In the genomic region with DNA sequence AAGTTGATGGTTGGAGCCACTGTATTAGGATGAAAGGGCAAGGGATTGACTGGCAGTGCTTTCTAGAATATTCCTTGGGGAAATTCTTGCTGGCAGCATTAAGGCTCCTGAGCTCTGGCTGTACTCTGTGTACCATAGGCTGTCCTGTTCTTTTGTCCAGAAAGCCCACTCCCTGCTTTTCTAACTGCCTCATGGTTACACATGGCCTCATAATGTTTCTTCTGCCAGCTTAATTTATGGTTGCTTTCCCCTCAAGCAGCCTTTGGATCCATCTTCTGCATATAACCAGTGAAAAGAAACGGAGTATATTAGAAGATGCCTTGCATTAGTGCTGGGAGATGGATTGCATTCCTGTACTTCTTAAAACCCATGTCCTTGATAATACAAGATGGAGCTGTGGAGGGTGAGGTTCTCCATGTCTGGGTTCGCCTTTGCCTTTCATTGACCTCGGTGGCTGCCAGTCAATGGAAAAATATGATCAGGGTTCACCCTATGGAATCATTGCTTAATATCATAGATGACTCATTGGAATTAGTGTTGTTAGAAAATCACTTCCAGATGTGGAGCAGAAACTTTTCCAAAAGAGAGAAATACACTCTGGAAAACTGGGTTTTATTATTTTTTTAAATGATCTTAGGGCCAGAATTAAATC, we compare ENCODE assay signal across 1 cellular context.
TF ChIP-seq lines count a peak whose summit lies in the region.

No MANE protein-coding gene starts in this region.

TF ChIP-seq in SK-N-SH, 30 proteins besides CTCF, POLR2A, EP300 and RAD21 (continued from another document):
- TF ChIP-seq, protein P1, sequence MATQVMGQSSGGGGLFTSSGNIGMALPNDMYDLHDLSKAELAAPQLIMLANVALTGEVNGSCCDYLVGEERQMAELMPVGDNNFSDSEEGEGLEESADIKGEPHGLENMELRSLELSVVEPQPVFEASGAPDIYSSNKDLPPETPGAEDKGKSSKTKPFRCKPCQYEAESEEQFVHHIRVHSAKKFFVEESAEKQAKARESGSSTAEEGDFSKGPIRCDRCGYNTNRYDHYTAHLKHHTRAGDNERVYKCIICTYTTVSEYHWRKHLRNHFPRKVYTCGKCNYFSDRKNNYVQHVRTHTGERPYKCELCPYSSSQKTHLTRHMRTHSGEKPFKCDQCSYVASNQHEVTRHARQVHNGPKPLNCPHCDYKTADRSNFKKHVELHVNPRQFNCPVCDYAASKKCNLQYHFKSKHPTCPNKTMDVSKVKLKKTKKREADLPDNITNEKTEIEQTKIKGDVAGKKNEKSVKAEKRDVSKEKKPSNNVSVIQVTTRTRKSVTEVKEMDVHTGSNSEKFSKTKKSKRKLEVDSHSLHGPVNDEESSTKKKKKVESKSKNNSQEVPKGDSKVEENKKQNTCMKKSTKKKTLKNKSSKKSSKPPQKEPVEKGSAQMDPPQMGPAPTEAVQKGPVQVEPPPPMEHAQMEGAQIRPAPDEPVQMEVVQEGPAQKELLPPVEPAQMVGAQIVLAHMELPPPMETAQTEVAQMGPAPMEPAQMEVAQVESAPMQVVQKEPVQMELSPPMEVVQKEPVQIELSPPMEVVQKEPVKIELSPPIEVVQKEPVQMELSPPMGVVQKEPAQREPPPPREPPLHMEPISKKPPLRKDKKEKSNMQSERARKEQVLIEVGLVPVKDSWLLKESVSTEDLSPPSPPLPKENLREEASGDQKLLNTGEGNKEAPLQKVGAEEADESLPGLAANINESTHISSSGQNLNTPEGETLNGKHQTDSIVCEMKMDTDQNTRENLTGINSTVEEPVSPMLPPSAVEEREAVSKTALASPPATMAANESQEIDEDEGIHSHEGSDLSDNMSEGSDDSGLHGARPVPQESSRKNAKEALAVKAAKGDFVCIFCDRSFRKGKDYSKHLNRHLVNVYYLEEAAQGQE (IDR thresholded peaks at IDR 0.05; ENCODE audit: low read depth, low read length), result no peak
- no peak for TF ChIP-seq GATA2 (CRISPR knock-in tag; IDR thresholded peaks at IDR 0.05)
- peak; percentile 96 for TF ChIP-seq TCF12 (IDR thresholded peaks at IDR 0.05)
- no peak for TF ChIP-seq SIN3A (IDR thresholded peaks at IDR 0.05; ENCODE audit: borderline replicate concordance, low read depth, low read length)
- TF ChIP-seq FOSL2 (IDR thresholded peaks at IDR 0.05; ENCODE audit: borderline replicate concordance, low read depth), result peak; percentile 75
- TF ChIP-seq, protein P2, sequence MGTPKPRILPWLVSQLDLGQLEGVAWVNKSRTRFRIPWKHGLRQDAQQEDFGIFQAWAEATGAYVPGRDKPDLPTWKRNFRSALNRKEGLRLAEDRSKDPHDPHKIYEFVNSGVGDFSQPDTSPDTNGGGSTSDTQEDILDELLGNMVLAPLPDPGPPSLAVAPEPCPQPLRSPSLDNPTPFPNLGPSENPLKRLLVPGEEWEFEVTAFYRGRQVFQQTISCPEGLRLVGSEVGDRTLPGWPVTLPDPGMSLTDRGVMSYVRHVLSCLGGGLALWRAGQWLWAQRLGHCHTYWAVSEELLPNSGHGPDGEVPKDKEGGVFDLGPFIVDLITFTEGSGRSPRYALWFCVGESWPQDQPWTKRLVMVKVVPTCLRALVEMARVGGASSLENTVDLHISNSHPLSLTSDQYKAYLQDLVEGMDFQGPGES (IDR thresholded peaks at IDR 0.05; ENCODE audit: low read depth, low read length), result no peak
- no peak for TF ChIP-seq SMC3 (IDR thresholded peaks at IDR 0.05; ENCODE audit: low read depth, low read length)
- TF ChIP-seq, protein P3, sequence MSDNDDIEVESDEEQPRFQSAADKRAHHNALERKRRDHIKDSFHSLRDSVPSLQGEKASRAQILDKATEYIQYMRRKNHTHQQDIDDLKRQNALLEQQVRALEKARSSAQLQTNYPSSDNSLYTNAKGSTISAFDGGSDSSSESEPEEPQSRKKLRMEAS (IDR thresholded peaks at IDR 0.05; ENCODE audit: low read depth), result no peak
- TF ChIP-seq NRF1 (IDR thresholded peaks at IDR 0.05; ENCODE audit: low read depth, low read length), result no peak
- peak; percentile 78 for TF ChIP-seq JUND (IDR thresholded peaks at IDR 0.05)
- TF ChIP-seq CHD2 (IDR thresholded peaks at IDR 0.05; ENCODE audit: low read length, partially characterized antibody), result no peak
- no peak for TF ChIP-seq TAF1 (IDR thresholded peaks at IDR 0.05; ENCODE audit: borderline replicate concordance, low read depth, low read length)
- TF ChIP-seq NFIC (IDR thresholded peaks at IDR 0.05; ENCODE audit: borderline replicate concordance), result peak; percentile 43; the same call in 1 of the 2 replicates
- no peak for TF ChIP-seq RCOR1 (IDR thresholded peaks at IDR 0.05; ENCODE audit: low read length)
- 0 out of 2 replicates have a peak, but pooled peaks have one; percentile 66 for TF ChIP-seq FOXM1 (IDR thresholded peaks at IDR 0.05; ENCODE audit: low read depth)
- no peak for TF ChIP-seq MXI1 (IDR thresholded peaks at IDR 0.05; ENCODE audit: low read depth, low read length)
- TF ChIP-seq RXRA (IDR thresholded peaks at IDR 0.05; ENCODE audit: borderline replicate concordance, low read depth), result peak; percentile 93
